ENCODE assay signal across 8 cellular contexts in genomic region chr6:151494235-151494950, GRCh38. TPM values are rescaled to one million over a fixed set of nuclear protein-coding genes. Genes with fewer than 3 reads are reported as not detected.
A peak's percentile ranks its signal among the peaks of the same experiment; 100 is the strongest.
DNase-seq lines count a peak whose midpoint lies in the region; ATAC-seq and TF ChIP-seq lines count a peak whose summit lies in the region.

No MANE protein-coding gene starts in this region.

- intact Hi-C loops in dendritic cell treated with granulocyte-macrophage colony-stimulating factor and Interleukin-4, amounts not matched to agents 40 ng/mL and 50 ng/mL, for 4 days (cut with micrococcal nuclease), result no loop called here

- H3K4me1 Mint-ChIP-seq in dendritic cell treated with granulocyte-macrophage colony-stimulating factor and Interleukin-4, amounts not matched to agents 40 ng/mL and 50 ng/mL, for 4 days (ENCODE audit: low read depth), result peaks cover 28% of the 10 kb centered on the region
- H3K4me1 Mint-ChIP-seq in stimulated activated memory B cell treated with anti-CD40 and anti-IgM and Interleukin-4, amounts not matched to agents 10 μg/mL and 1 μg/mL and 100 μg/mL, for 72 hours, result peaks cover 22% of the 10 kb centered on the region

- H3K27ac ChIP-seq in RWPE2 (ENCODE audit: poor library complexity, severe bottlenecking) (no peak overlapping the region), liver (ENCODE audit: low read depth in 1 of 2, low read length in 2 of 2) (peak overlapping the region; percentile 48 to 53)

- TF ChIP-seq RAD21 in liver (IDR thresholded peaks at IDR 0.05), result no peak

- TF ChIP-seq CTCF in RWPE2 (IDR thresholded peaks at IDR 0.05; ENCODE audit: poor library complexity, severe bottlenecking) (no peak), liver (IDR thresholded peaks at IDR 0.05; ENCODE audit: low read depth, low read length, missing input control) (no peak)

- peak; percentile 8 for DNase-seq in activated T-cell treated with anti-CD3 and anti-CD28 coated beads for 24 hours (ENCODE audit: low read depth)
- no peak for DNase-seq in activated T-cell treated with anti-CD3 and anti-CD28 coated beads for 4 hours
- peak; percentile 51 for DNase-seq in RWPE2 (ENCODE audit: low spot score)
- DNase-seq in NCI-H446 treated with DMSO at 0.1 percent for 48 hours (lab: John Stamatoyannopoulos, UW), result no peak

- H3K9me3 ChIP-seq in RWPE2 (ENCODE audit: severe bottlenecking), result no peaks in the 10 kb centered on the region
- H3K9me3 ChIP-seq in liver (ENCODE audit: control insufficient read depth in 4 of 4, low read length in 3 of 4), result no peaks in the 10 kb centered on the region

- ATAC-seq in RWPE2 (ENCODE audit: low read depth) (peak; percentile 50), HG03469 (IDR thresholded peaks at IDR 0.05; ENCODE audit: unreplicated experiment) (no peak)
- ATAC-seq in stimulated activated memory B cell treated with anti-CD40 and anti-IgM and Interleukin-4, amounts not matched to agents 10 μg/mL and 1 μg/mL and 100 μg/mL, for 72 hours, result peak; percentile 54

- peak overlapping the region in 1 of 2 donors; percentile 13 for H3K9ac ChIP-seq in liver (ENCODE audit: low read depth in 1 of 2, low read length in 2 of 2)

- peak overlapping the region; percentile 94 for H3K4me3 Mint-ChIP-seq in dendritic cell treated with granulocyte-macrophage colony-stimulating factor and Interleukin-4, amounts not matched to agents 40 ng/mL and 50 ng/mL, for 4 days
- peak overlapping the region; percentile 78 for H3K4me3 Mint-ChIP-seq in stimulated activated memory B cell treated with anti-CD40 and anti-IgM and Interleukin-4, amounts not matched to agents 10 μg/mL and 1 μg/mL and 100 μg/mL, for 72 hours

- H3K9me3 Mint-ChIP-seq in dendritic cell treated with granulocyte-macrophage colony-stimulating factor and Interleukin-4, amounts not matched to agents 40 ng/mL and 50 ng/mL, for 4 days, result no peaks in the 10 kb centered on the region
- no peaks in the 10 kb centered on the region for H3K9me3 Mint-ChIP-seq in stimulated activated memory B cell treated with anti-CD40 and anti-IgM and Interleukin-4, amounts not matched to agents 10 μg/mL and 1 μg/mL and 100 μg/mL, for 72 hours

- H3K27me3 ChIP-seq in RWPE2 (ENCODE audit: insufficient read depth, poor library complexity, severe bottlenecking) (no peaks in the 10 kb centered on the region), liver (ENCODE audit: control insufficient read depth in 4 of 4, insufficient read depth in 4 of 4, low read length in 3 of 4) (no peaks in the 10 kb centered on the region)

- H3K36me3 ChIP-seq in RWPE2 (ENCODE audit: low read depth) (no peaks in the 10 kb centered on the region), liver (ENCODE audit: control insufficient read depth in 4 of 4, insufficient read depth in 3 of 4, low read depth in 1 of 4, low read length in 3 of 4) (no peaks in the 10 kb centered on the region)

- H3K27ac Mint-ChIP-seq in dendritic cell treated with granulocyte-macrophage colony-stimulating factor and Interleukin-4, amounts not matched to agents 40 ng/mL and 50 ng/mL, for 4 days, result peak overlapping the region; percentile 92
- H3K27ac Mint-ChIP-seq in stimulated activated memory B cell treated with anti-CD40 and anti-IgM and Interleukin-4, amounts not matched to agents 10 μg/mL and 1 μg/mL and 100 μg/mL, for 72 hours, result no peak overlapping the region

- H3K4me3 ChIP-seq in RWPE2 (ENCODE audit: severe bottlenecking) (peak overlapping the region; percentile 44), liver (ENCODE audit: low read depth in 1 of 3, low read length in 3 of 3) (peak overlapping the region; percentile 62 to 83 (median 70))

- peaks cover 22% of the 10 kb centered on the region for H3K36me3 Mint-ChIP-seq in dendritic cell treated with granulocyte-macrophage colony-stimulating factor and Interleukin-4, amounts not matched to agents 40 ng/mL and 50 ng/mL, for 4 days (ENCODE audit: low read depth)
- no peaks in the 10 kb centered on the region for H3K36me3 Mint-ChIP-seq in stimulated activated memory B cell treated with anti-CD40 and anti-IgM and Interleukin-4, amounts not matched to agents 10 μg/mL and 1 μg/mL and 100 μg/mL, for 72 hours

- H3K27me3 Mint-ChIP-seq in dendritic cell treated with granulocyte-macrophage colony-stimulating factor and Interleukin-4, amounts not matched to agents 40 ng/mL and 50 ng/mL, for 4 days, result peaks cover 1% of the 10 kb centered on the region
- peaks cover 34% of the 10 kb centered on the region for H3K27me3 Mint-ChIP-seq in stimulated activated memory B cell treated with anti-CD40 and anti-IgM and Interleukin-4, amounts not matched to agents 10 μg/mL and 1 μg/mL and 100 μg/mL, for 72 hours

- H3K4me1 ChIP-seq in RWPE2 (ENCODE audit: insufficient read depth, poor library complexity, severe bottlenecking), result no peaks in the 10 kb centered on the region
- H3K4me1 ChIP-seq in liver (ENCODE audit: control insufficient read depth in 4 of 4, insufficient read depth in 4 of 4, low read length in 3 of 4), result peaks cover 0 to 22% (median 20%) of the 10 kb centered on the region in 4 donors

- WGBS in liver, result 2% methylated on average over 43 of the region's 43 CpGs

TF ChIP-seq in liver, 16 proteins besides CTCF, POLR2A, EP300 and RAD21:
- TF ChIP-seq JUND (IDR thresholded peaks at IDR 0.05) (peak in 1 of 2 donors; percentile 34), FOXA1 (IDR thresholded peaks at IDR 0.05) (no peak), ZBTB33 (IDR thresholded peaks at IDR 0.05) (peak; percentile 71)

RNA-seq across cellular contexts. Expression of gene CCDC170, which starts 0.6 kb away (rescaled TPM):
- total RNA-seq in liver, result under 1 TPM; 0.37 to 0.59 TPM
- polyA plus RNA-seq in liver, result under 1 TPM; 0.38 to 0.53 TPM

RNA-seq across cellular contexts. Expression of gene RMND1, which starts 42.5 kb away (rescaled TPM):
- 10 to 100 TPM; 21.6 to 22.6 TPM for total RNA-seq in liver
- 10 to 100 TPM; 13.2 to 14.6 TPM for polyA plus RNA-seq in liver

Comparison
In these comparisons a context has a peak if more than half of its experiments do, and no peak if none do; other contexts are left out.
1. DNase-seq: peak in activated T-cell treated with anti-CD3 and anti-CD28 coated beads for 24 hours (single experiment) and RWPE2 (single experiment); none in activated T-cell treated with anti-CD3 and anti-CD28 coated beads for 4 hours (single experiment) and NCI-H446 treated with DMSO at 0.1 percent for 48 hours (single experiment).